In the genomic region with DNA sequence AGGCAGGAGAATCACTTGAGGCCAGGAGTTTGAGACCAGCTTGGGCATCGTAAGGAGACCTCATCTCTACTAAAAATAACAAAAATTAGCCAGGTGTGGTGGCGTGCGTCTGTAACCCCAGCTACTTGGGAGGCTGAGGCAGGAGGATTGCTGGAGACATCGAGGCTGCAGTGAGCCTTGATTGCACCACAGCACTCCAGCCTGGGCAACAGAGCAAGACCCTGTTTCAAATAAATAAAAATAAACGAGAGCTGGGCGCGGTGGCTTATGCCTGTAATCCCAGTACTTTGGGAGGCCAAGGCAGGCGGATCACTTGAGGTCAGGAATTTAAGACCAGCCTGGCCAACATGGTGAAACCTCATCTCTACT, we compare ENCODE assay signal across 8 cellular contexts. TPM values are rescaled to one million over a fixed set of nuclear protein-coding genes. Genes with fewer than 3 reads are reported as not detected.
DNase-seq lines count a peak whose midpoint lies in the region; ATAC-seq, FAIRE-seq and TF ChIP-seq lines count a peak whose summit lies in the region.
"Not testable (repeated sequence)": the region's sequence is repeated elsewhere in the genome, so short reads cannot be mapped to it uniquely, and the experiment has no call there.

No MANE protein-coding gene starts in this region.

- H3K4me2 ChIP-seq in BLaER1 (peak overlapping the region; percentile 95), IMR-90 (ENCODE audit: low read depth, low read length) (peak overlapping the region; percentile 82), neuronal stem cell (ENCODE audit: insufficient read depth, low read length, poor library complexity, severe bottlenecking) (peak overlapping the region; percentile 51)

- peak overlapping the region; percentile 73 for H3K4me3 ChIP-seq in BLaER1
- H3K4me3 ChIP-seq in IMR-90 (ENCODE audit: insufficient read depth, low read depth, low read length): not testable (repeated sequence)
- peak overlapping the region; percentile 55 for H3K4me3 ChIP-seq in effector memory CD4-positive, alpha-beta T cell (ENCODE audit: insufficient read depth, low read depth, low read length, poor library complexity, severe bottlenecking)
- H3K4me3 ChIP-seq in kidney (ENCODE audit: low read length in 2 of 2): peak overlapping the region; percentile 66 to 67
- H3K4me3 ChIP-seq in neuronal stem cell (ENCODE audit: low read length in 2 of 2): peak overlapping the region in 1 of 2 donors; percentile 63
- peak overlapping the region in 3 of 4 donors; percentile 69 to 94 (median 92) for H3K4me3 ChIP-seq in stomach

- not testable (repeated sequence) for H3K9me3 ChIP-seq in BLaER1; IMR-90 (ENCODE audit: control insufficient read depth, insufficient read depth, low read length); effector memory CD4-positive, alpha-beta T cell (ENCODE audit: control insufficient read depth, low read length); kidney (ENCODE audit: control insufficient read depth in 1 of 2, low read length in 2 of 2); neuronal stem cell (replicated peaks in 1 of 2; ENCODE audit: control insufficient read depth in 2 of 2, insufficient read depth in 1 of 2, low read depth in 1 of 2, low read length in 2 of 2); stomach

- not testable (repeated sequence) for DNase-seq in IMR-90; T-helper 2 cell treated with Interferon-gamma antibody and Interleukin-4, amounts not matched to agents 5 μg/mL and 100 μg/mL, for 36 hours (ENCODE audit: low spot score); activated naive CD8-positive, alpha-beta T cell treated with anti-CD3 and anti-CD28 coated beads for 36 hours; effector memory CD4-positive, alpha-beta T cell; kidney; neuronal stem cell (ENCODE audit: low spot score); stomach

- ATAC-seq in IMR-90 (ENCODE audit: low read depth): not testable (repeated sequence)

- H3K36me3 ChIP-seq in BLaER1 (peaks cover 35% of the 10 kb centered on the region), IMR-90 (ENCODE audit: control insufficient read depth, insufficient read depth, low read length) (peaks cover 17% of the 10 kb centered on the region), neuronal stem cell (replicated peaks in 1 of 2; ENCODE audit: control insufficient read depth in 2 of 2, insufficient read depth in 2 of 2, low read length in 2 of 2) (peaks cover 7 to 14% of the 10 kb centered on the region in 2 donors), stomach (peaks cover 17 to 43% (median 32%) of the 10 kb centered on the region in 4 donors)
- peaks cover 11% of the 10 kb centered on the region for H3K36me3 ChIP-seq in effector memory CD4-positive, alpha-beta T cell (ENCODE audit: control insufficient read depth, insufficient read depth, low read length)
- not testable (repeated sequence) for H3K36me3 ChIP-seq in kidney (ENCODE audit: control insufficient read depth in 1 of 2, insufficient read depth in 2 of 2, low read length in 2 of 2)

- FAIRE-seq in kidney (lab: Jason Lieb, UNC): not testable (repeated sequence)

- dilution Hi-C loops in IMR-90 (cut with HindIII; ENCODE audit: low sequenced_read_pairs, unreplicated experiment): not testable (repeated sequence)

- H3K4me1 ChIP-seq in BLaER1 (peaks cover 45% of the 10 kb centered on the region), kidney (ENCODE audit: control insufficient read depth in 1 of 2, insufficient read depth in 1 of 2, low read depth in 1 of 2, low read length in 2 of 2) (peaks cover 4 to 12% of the 10 kb centered on the region in 2 donors), stomach (peaks cover 29 to 61% (median 50%) of the 10 kb centered on the region in 4 donors)
- not testable (repeated sequence) for H3K4me1 ChIP-seq in IMR-90 (ENCODE audit: control insufficient read depth, insufficient read depth, low read length); neuronal stem cell (ENCODE audit: control insufficient read depth in 2 of 2, insufficient read depth in 1 of 2, low read depth in 1 of 2, low read length in 2 of 2)
- H3K4me1 ChIP-seq in effector memory CD4-positive, alpha-beta T cell (ENCODE audit: control insufficient read depth, insufficient read depth, low read length, poor library complexity, severe bottlenecking): peaks cover 28% of the 10 kb centered on the region

- intact Hi-C loops in IMR-90 (cut with micrococcal nuclease); kidney (cut with DNase I); stomach (cut with DNase I; ENCODE audit: low total_unique reads): not testable (repeated sequence)

- not testable (repeated sequence) for TF ChIP-seq EP300 in stomach (IDR thresholded peaks at IDR 0.05)

- not testable (repeated sequence) for H3K27me3 ChIP-seq in BLaER1; IMR-90 (ENCODE audit: control insufficient read depth, insufficient read depth, low read length); effector memory CD4-positive, alpha-beta T cell (replicated peaks; ENCODE audit: control insufficient read depth, insufficient read depth, low read length, poor library complexity, severe bottlenecking); neuronal stem cell (ENCODE audit: control insufficient read depth in 3 of 3, insufficient read depth in 3 of 3, low read depth in 1 of 3, low read length in 3 of 3); stomach

- H3K79me1 ChIP-seq in IMR-90 (ENCODE audit: low read depth in 1 of 2, low read length in 2 of 2): peaks cover 1 to 23% of the 10 kb centered on the region in 2 experiments; a peak in 3 of 4 replicates
- not testable (repeated sequence) for H3K79me1 ChIP-seq in neuronal stem cell (ENCODE audit: low read depth, low read length)

- not testable (repeated sequence) for H3K18ac ChIP-seq in IMR-90 (ENCODE audit: low read depth, low read length); neuronal stem cell (ENCODE audit: low read length)

- not testable (repeated sequence) for H2BK12ac ChIP-seq in neuronal stem cell (ENCODE audit: low read length)

- not testable (repeated sequence) for H3K9me1 ChIP-seq in IMR-90 (ENCODE audit: insufficient read depth, low read length)

- not testable (repeated sequence) for H2BK5ac ChIP-seq in IMR-90 (ENCODE audit: low read depth, low read length, poor library complexity, severe bottlenecking); neuronal stem cell (ENCODE audit: low read length)

- not testable (repeated sequence) for H2AK9ac ChIP-seq in IMR-90 (replicated peaks; ENCODE audit: low read depth, low read length, poor library complexity)

- not testable (repeated sequence) for H4K91ac ChIP-seq in IMR-90 (ENCODE audit: insufficient read depth, low read depth, low read length); neuronal stem cell (ENCODE audit: low read depth, low read length, poor library complexity)

- H2AK5ac ChIP-seq in IMR-90 (ENCODE audit: low read depth, low read length) (peak overlapping the region; percentile 67; the same call in 1 of the 2 replicates), neuronal stem cell (ENCODE audit: low read depth, low read length) (peak overlapping the region; percentile 56)

- not testable (repeated sequence) for H2BK15ac ChIP-seq in IMR-90 (ENCODE audit: low read depth, low read length); neuronal stem cell (ENCODE audit: low read length)

- in situ Hi-C loops in IMR-90 (cut with MboI; ENCODE audit: low sequenced_read_pairs): not testable (repeated sequence)

- H3K4ac ChIP-seq in IMR-90 (ENCODE audit: low read depth, low read length): peak overlapping the region; percentile 74; the same call in 1 of the 2 replicates
- H3K4ac ChIP-seq in neuronal stem cell (ENCODE audit: low read length): not testable (repeated sequence)

- BruUV-seq in IMR-90 (replicated peaks; lab: Mats Ljungman, UMichigan): not testable (repeated sequence)

- H3K27ac Mint-ChIP-seq in T-helper 2 cell treated with Interferon-gamma antibody and Interleukin-4, amounts not matched to agents 5 μg/mL and 100 μg/mL, for 36 hours; activated naive CD8-positive, alpha-beta T cell treated with anti-CD3 and anti-CD28 coated beads for 36 hours: not testable (repeated sequence)

- H3K27me3 Mint-ChIP-seq in T-helper 2 cell treated with Interferon-gamma antibody and Interleukin-4, amounts not matched to agents 5 μg/mL and 100 μg/mL, for 36 hours (ENCODE audit: low read depth); activated naive CD8-positive, alpha-beta T cell treated with anti-CD3 and anti-CD28 coated beads for 36 hours: not testable (repeated sequence)

- peaks cover 16% of the 10 kb centered on the region for H3K36me3 Mint-ChIP-seq in T-helper 2 cell treated with Interferon-gamma antibody and Interleukin-4, amounts not matched to agents 5 μg/mL and 100 μg/mL, for 36 hours (ENCODE audit: low read depth)
- peaks cover 14% of the 10 kb centered on the region for H3K36me3 Mint-ChIP-seq in activated naive CD8-positive, alpha-beta T cell treated with anti-CD3 and anti-CD28 coated beads for 36 hours

- H3K9me3 Mint-ChIP-seq in T-helper 2 cell treated with Interferon-gamma antibody and Interleukin-4, amounts not matched to agents 5 μg/mL and 100 μg/mL, for 36 hours; activated naive CD8-positive, alpha-beta T cell treated with anti-CD3 and anti-CD28 coated beads for 36 hours: not testable (repeated sequence)

- CTCF ChIA-PET in IMR-90 (lab: Yijun Ruan, JAX): not testable (repeated sequence)

- peaks cover 20% of the 10 kb centered on the region for H3K4me1 Mint-ChIP-seq in T-helper 2 cell treated with Interferon-gamma antibody and Interleukin-4, amounts not matched to agents 5 μg/mL and 100 μg/mL, for 36 hours (ENCODE audit: low read depth)
- peaks cover 25% of the 10 kb centered on the region for H3K4me1 Mint-ChIP-seq in activated naive CD8-positive, alpha-beta T cell treated with anti-CD3 and anti-CD28 coated beads for 36 hours

- TF ChIP-seq RAD21 in IMR-90 (IDR thresholded peaks at IDR 0.05; ENCODE audit: low read length): not testable (repeated sequence)

- H4K8ac ChIP-seq in IMR-90 (ENCODE audit: low read depth in 2 of 2, low read length in 2 of 2): peak overlapping the region in 1 of 2 experiments; percentile 86; a peak in 2 of 4 replicates
- H4K8ac ChIP-seq in neuronal stem cell (ENCODE audit: low read depth, low read length): not testable (repeated sequence)

- not testable (repeated sequence) for H2BK20ac ChIP-seq in IMR-90 (ENCODE audit: low read depth, low read length)

- H2BK120ac ChIP-seq in IMR-90 (ENCODE audit: low read depth, low read length); neuronal stem cell (ENCODE audit: low read depth, low read length): not testable (repeated sequence)

- not testable (repeated sequence) for H3K56ac ChIP-seq in IMR-90 (ENCODE audit: extremely low read depth, insufficient read depth, low read length)

- H3K23ac ChIP-seq in IMR-90 (ENCODE audit: low read depth, low read length); neuronal stem cell (ENCODE audit: low read depth, low read length, poor library complexity): not testable (repeated sequence)

- H4K5ac ChIP-seq in IMR-90 (ENCODE audit: low read depth, low read length): not testable (repeated sequence)

- no CpG with 5 or more reads among the region's 8 CpGs for WGBS in IMR-90 (ENCODE audit: extremely low coverage in 2 of 2, insufficient read length in 1 of 2), 2 experiments
- WGBS in neuronal stem cell (ENCODE audit: extremely low coverage in 2 of 2, insufficient read length in 2 of 2, insufficient replicate concordance in 1 of 2), 2 donors: no CpG with 5 or more reads among the region's 8 CpGs
- 78 to 90% (median 82%) methylated on average over 8 of the region's 8 CpGs for WGBS in stomach, 5 donors

- TF ChIP-seq CTCF in IMR-90 (conservative IDR thresholded peaks at IDR 0.05; ENCODE audit: low read depth, low read length); kidney (IDR thresholded peaks at IDR 0.05; ENCODE audit: borderline replicate concordance, extremely low read depth, insufficient read depth); stomach (IDR thresholded peaks at IDR 0.05): not testable (repeated sequence)

- not testable (repeated sequence) for TF ChIP-seq POLR2A in IMR-90 (IDR thresholded peaks at IDR 0.05; ENCODE audit: low read depth, low read length); stomach (IDR thresholded peaks at IDR 0.05)

- peak overlapping the region; percentile 84 for H3K4me3 Mint-ChIP-seq in T-helper 2 cell treated with Interferon-gamma antibody and Interleukin-4, amounts not matched to agents 5 μg/mL and 100 μg/mL, for 36 hours
- peak overlapping the region; percentile 72 for H3K4me3 Mint-ChIP-seq in activated naive CD8-positive, alpha-beta T cell treated with anti-CD3 and anti-CD28 coated beads for 36 hours

- not testable (repeated sequence) for H4K20me1 ChIP-seq in BLaER1; IMR-90 (ENCODE audit: insufficient read depth, low read length)

- 0 out of 2 replicates have a peak overlapping the region, but pooled peaks have one; percentile 13 for H3K27ac ChIP-seq in BLaER1
- not testable (repeated sequence) for H3K27ac ChIP-seq in IMR-90 (ENCODE audit: insufficient read depth, low read length); effector memory CD4-positive, alpha-beta T cell (ENCODE audit: insufficient read depth, low read length, poor library complexity, severe bottlenecking); kidney (ENCODE audit: low read depth in 2 of 2, low read length in 2 of 2); neuronal stem cell (replicated peaks; ENCODE audit: low read length)
- peak overlapping the region; percentile 90 to 91 (median 90) for H3K27ac ChIP-seq in stomach

- H3K14ac ChIP-seq in IMR-90 (replicated peaks; ENCODE audit: low read depth, low read length): peak overlapping the region; percentile 95; the same call in 1 of the 2 replicates
- not testable (repeated sequence) for H3K14ac ChIP-seq in neuronal stem cell (ENCODE audit: low read length)

- H2AFZ ChIP-seq in IMR-90 (replicated peaks; ENCODE audit: low read length, poor library complexity) (peak overlapping the region; percentile 93), neuronal stem cell (ENCODE audit: low read length) (peak overlapping the region; percentile 98)

- H3K9ac ChIP-seq in BLaER1 (peak overlapping the region; percentile 75), IMR-90 (ENCODE audit: low read depth, low read length) (0 out of 2 replicates have a peak overlapping the region, but pooled peaks have one; percentile 49), kidney (ENCODE audit: low read length in 2 of 2) (peak overlapping the region in 1 of 2 donors; percentile 71), neuronal stem cell (ENCODE audit: low read depth, low read length, poor library complexity) (peak overlapping the region; percentile 78)

- POLR2A ChIA-PET in IMR-90 (lab: Charles Lee; ENCODE audit: unreplicated experiment): not testable (repeated sequence)

RNA-seq across cellular contexts. Expression of gene RAB3D, which starts 0.6 kb away (rescaled TPM):
- 4.8 and 5.0 TPM in 2 replicates for total RNA-seq in IMR-90 (2012; rRNA removed)
- 5.0 and 5.5 TPM in 2 replicates for polyA plus RNA-seq in IMR-90 (2012; rRNA removed)
- polyA plus RNA-seq in IMR-90 (2012; cell fraction: cytosol; rRNA removed): 5.5 and 6.5 TPM in 2 replicates
- 6.6 and 12.2 TPM in 2 replicates for polyA plus RNA-seq in IMR-90 (2012; cell fraction: nucleus; rRNA removed; ENCODE audit: low replicate concordance)
- 1 to 10 TPM; 3.2 to 4.2 TPM for total RNA-seq in activated naive CD8-positive, alpha-beta T cell treated with anti-CD3 and anti-CD28 coated beads for 36 hours
- total RNA-seq in kidney: 80.4 TPM
- 8.3 TPM for polyA plus RNA-seq in kidney (ENCODE audit: insufficient read depth, low read depth, low replicate concordance)
- polyA plus RNA-seq in neuronal stem cell (2013, experiment 1 of 2): 4.3 TPM
- 4.7 TPM for polyA plus RNA-seq in neuronal stem cell (2013, experiment 2 of 2)
- 10 to 100 TPM; 11.6 to 63.3 (median 16.3) TPM for total RNA-seq in stomach
- polyA plus RNA-seq in stomach: 10 to 100 TPM; 14.1 to 25.7 (median 21.7) TPM

RNA-seq across cellular contexts. Expression of gene TMEM205, which starts 6.0 kb away (rescaled TPM):
- total RNA-seq in IMR-90 (2012; rRNA removed): 87.5 and 136 TPM in 2 replicates
- polyA plus RNA-seq in IMR-90 (2012; rRNA removed): 107 and 110 TPM in 2 replicates
- polyA plus RNA-seq in IMR-90 (2012; cell fraction: cytosol; rRNA removed): 71.0 and 211 TPM in 2 replicates
- polyA plus RNA-seq in IMR-90 (2012; cell fraction: nucleus; rRNA removed; ENCODE audit: low replicate concordance): 91.3 and 108 TPM in 2 replicates
- 10 to 100 TPM; 20.1 to 22.5 TPM for total RNA-seq in activated naive CD8-positive, alpha-beta T cell treated with anti-CD3 and anti-CD28 coated beads for 36 hours
- total RNA-seq in kidney: 150 TPM
- 417 TPM for polyA plus RNA-seq in kidney (ENCODE audit: insufficient read depth, low read depth, low replicate concordance)
- polyA plus RNA-seq in neuronal stem cell (2013, experiment 1 of 2): 57.4 TPM
- 54.0 TPM for polyA plus RNA-seq in neuronal stem cell (2013, experiment 2 of 2)
- total RNA-seq in stomach: 100 to 1,000 TPM in 2 of 5 donors, 10 to 100 TPM in 2, 1 to 10 TPM in 1; 5.8 to 117 (median 69.3) TPM
- polyA plus RNA-seq in stomach: 100 to 1,000 TPM in 1 of 3 donors, 10 to 100 TPM in 2; 58.2 to 169 (median 61.7) TPM

RNA-seq across cellular contexts. Expression of gene CCDC159, which starts 6.2 kb away (rescaled TPM):
- total RNA-seq in IMR-90 (2012; rRNA removed) (4.4 and 4.7 TPM in 2 replicates), kidney (28.9 TPM), stomach (10 to 100 TPM in 4 of 5 donors, 1 to 10 TPM in 1; 2.9 to 91.2 (median 20.3) TPM)
- polyA plus RNA-seq in IMR-90 (2012; rRNA removed) (14.0 and 14.3 TPM in 2 replicates), kidney (ENCODE audit: insufficient read depth, low read depth, low replicate concordance) (50.7 TPM), stomach (10 to 100 TPM; 40.5 to 96.3 (median 70.0) TPM)
- polyA plus RNA-seq in IMR-90 (2012; cell fraction: cytosol; rRNA removed): 10.4 and 13.2 TPM in 2 replicates
- polyA plus RNA-seq in IMR-90 (2012; cell fraction: nucleus; rRNA removed; ENCODE audit: low replicate concordance): 85.5 and 114 TPM in 2 replicates
- 1 to 10 TPM; 6.9 to 8.3 TPM for total RNA-seq in activated naive CD8-positive, alpha-beta T cell treated with anti-CD3 and anti-CD28 coated beads for 36 hours
- polyA plus RNA-seq in neuronal stem cell (2013, experiment 1 of 2): 5.4 TPM
- polyA plus RNA-seq in neuronal stem cell (2013, experiment 2 of 2): 4.5 TPM

RNA-seq across cellular contexts. Expression of gene PLPPR2, which starts 15.1 kb away (rescaled TPM):
- total RNA-seq in IMR-90 (2012; rRNA removed) (3.9 and 4.4 TPM in 2 replicates), kidney (22.5 TPM), stomach (100 to 1,000 TPM in 1 of 5 donors, 10 to 100 TPM in 1, 1 to 10 TPM in 3; 6.1 to 364 (median 9.9) TPM)
- polyA plus RNA-seq in IMR-90 (2012; rRNA removed) (45.2 and 50.2 TPM in 2 replicates), kidney (ENCODE audit: insufficient read depth, low read depth, low replicate concordance) (11.7 TPM), stomach (10 to 100 TPM in 1 of 3 donors, 1 to 10 TPM in 2; 6.4 to 15.2 (median 9.8) TPM)
- 36.6 and 62.6 TPM in 2 replicates for polyA plus RNA-seq in IMR-90 (2012; cell fraction: cytosol; rRNA removed)
- polyA plus RNA-seq in IMR-90 (2012; cell fraction: nucleus; rRNA removed; ENCODE audit: low replicate concordance): 66.7 and 132 TPM in 2 replicates
- total RNA-seq in activated naive CD8-positive, alpha-beta T cell treated with anti-CD3 and anti-CD28 coated beads for 36 hours: 1 to 10 TPM in 1 of 2 experiments, under 1 TPM in 1; 0.70 to 1.2 TPM
- polyA plus RNA-seq in neuronal stem cell (2013, experiment 1 of 2): 7.4 TPM
- 8.0 TPM for polyA plus RNA-seq in neuronal stem cell (2013, experiment 2 of 2)

RNA-seq across cellular contexts. Expression of gene SWSAP1, which starts 34.4 kb away (rescaled TPM):
- total RNA-seq in IMR-90 (2012; rRNA removed) (0.36 and 0.56 TPM in 2 replicates), kidney (4.1 TPM), stomach (under 1 TPM in 2 of 5 donors, not detected in 3; 0.37 to 0.45 TPM)
- polyA plus RNA-seq in IMR-90 (2012; rRNA removed) (1.6 and 2.0 TPM in 2 replicates), kidney (ENCODE audit: insufficient read depth, low read depth, low replicate concordance) (6.2 TPM), stomach (1 to 10 TPM; 3.2 to 4.1 (median 3.4) TPM)
- 1.2 and 1.5 TPM in 2 replicates for polyA plus RNA-seq in IMR-90 (2012; cell fraction: cytosol; rRNA removed)
- 1.1 and 1.2 TPM in 2 replicates for polyA plus RNA-seq in IMR-90 (2012; cell fraction: nucleus; rRNA removed; ENCODE audit: low replicate concordance)
- total RNA-seq in activated naive CD8-positive, alpha-beta T cell treated with anti-CD3 and anti-CD28 coated beads for 36 hours: 1 to 10 TPM; 2.1 to 2.2 TPM
- polyA plus RNA-seq in neuronal stem cell (2013, experiment 1 of 2): 3.0 TPM
- polyA plus RNA-seq in neuronal stem cell (2013, experiment 2 of 2): 2.9 TPM
